20 cellular contexts compared by ENCODE assay signal in the genomic region with DNA sequence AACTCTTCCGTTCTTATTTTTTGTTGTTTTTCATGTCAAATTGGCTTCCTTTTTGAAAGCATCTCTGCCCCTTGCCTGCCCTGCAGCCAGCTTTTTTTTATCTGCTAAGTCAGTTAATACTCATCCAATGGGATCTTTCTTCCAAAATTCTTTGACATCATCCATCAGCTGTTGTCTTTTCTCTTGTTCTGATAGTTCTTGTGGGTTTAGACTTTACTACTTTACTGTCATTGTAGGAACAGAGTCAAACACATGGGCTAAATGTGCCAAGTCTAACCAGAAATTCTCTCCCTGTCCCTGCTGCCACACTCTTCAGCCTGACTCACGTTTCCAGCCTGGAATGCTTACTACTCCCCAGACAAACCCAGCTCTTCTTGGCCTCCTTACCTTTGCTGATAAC. TPM values are rescaled to one million over a fixed set of nuclear protein-coding genes. Genes with fewer than 3 reads are reported as not detected.
DNase-seq lines count a peak whose midpoint lies in the region; ATAC-seq, FAIRE-seq and TF ChIP-seq lines count a peak whose summit lies in the region.
"Had no signal": no experiment of that assay in that cellular context is flagged by ENCODE, and none has a peak within 500 bp of the region (broad histone marks: within the 10 kb centered on the region; RNA-seq: fewer than 3 reads in every experiment).

No MANE protein-coding gene starts in this region.

- H3K79me2 ChIP-seq in H1 (ENCODE audit: control insufficient read depth in 1 of 2, insufficient read depth in 2 of 2, low read length in 2 of 2), result no peaks in the 10 kb centered on the region
- H3K79me2 ChIP-seq in neural progenitor cell (ENCODE audit: low read depth), result no peaks in the 10 kb centered on the region

- no peak overlapping the region for H2AK9ac ChIP-seq in IMR-90 (replicated peaks; ENCODE audit: low read depth, low read length, poor library complexity)

- H3K23ac ChIP-seq in IMR-90 (ENCODE audit: low read depth, low read length) (no peak overlapping the region), H1 (ENCODE audit: insufficient read length) (no peak overlapping the region)

- H2BK5ac ChIP-seq in IMR-90 (ENCODE audit: low read depth, low read length, poor library complexity, severe bottlenecking), result no peak overlapping the region
- H2BK5ac ChIP-seq in H1 (ENCODE audit: low read depth, low read length), result no peak overlapping the region

- no peaks in the 10 kb centered on the region for H3K36me3 Mint-ChIP-seq in neural progenitor cell
- no peaks in the 10 kb centered on the region for H3K36me3 Mint-ChIP-seq in activated T-helper 1 cell treated with anti-CD3 and anti-CD28 coated beads, Interleukin-12 subunit alpha, Interleukin-12 subunit beta, Interleukin-2, Interleukin-4 antibody, amounts not matched to agents 30 ng/mL and 10 ng/mL and 1 ng/mL, durations not matched to agents 14 hours and 24 hours and 36 hours (ENCODE audit: low read depth)
- H3K36me3 Mint-ChIP-seq: CD14-positive monocyte had no signal

- TF ChIP-seq RAD21 in IMR-90 (IDR thresholded peaks at IDR 0.05; ENCODE audit: low read length) (no peak), H1 (IDR thresholded peaks at IDR 0.05 in 1 of 2, conservative IDR thresholded peaks at IDR 0.05 in 1 of 2; ENCODE audit: low read depth in 2 of 2, low read length in 2 of 2) (no peak)

- 0 out of 2 replicates have a peak, but pooled peaks cover 1% of the 10 kb centered on the region for H3K23me2 ChIP-seq in H1 (ENCODE audit: low read depth, low read length)

- no peak for TF ChIP-seq CTCF in IMR-90 (conservative IDR thresholded peaks at IDR 0.05; ENCODE audit: low read depth, low read length)
- TF ChIP-seq CTCF in H1 (IDR thresholded peaks at IDR 0.05; ENCODE audit: control extremely low read depth in 1 of 3, insufficient read depth in 1 of 3, low read depth in 1 of 3, low read length in 3 of 3), result no peak
- no peak for TF ChIP-seq CTCF in neural progenitor cell (IDR thresholded peaks at IDR 0.05)

- H3K9me1 ChIP-seq in IMR-90 (ENCODE audit: insufficient read depth, low read length), result no peaks in the 10 kb centered on the region

- peaks cover 6% of the 10 kb centered on the region for H3K4me1 Mint-ChIP-seq in neural progenitor cell
- no peaks in the 10 kb centered on the region for H3K4me1 Mint-ChIP-seq in activated T-helper 1 cell treated with anti-CD3 and anti-CD28 coated beads, Interleukin-12 subunit alpha, Interleukin-12 subunit beta, Interleukin-2, Interleukin-4 antibody, amounts not matched to agents 30 ng/mL and 10 ng/mL and 1 ng/mL, durations not matched to agents 14 hours and 24 hours and 36 hours (ENCODE audit: low read depth)

- H3K4me1 ChIP-seq in IMR-90 (ENCODE audit: control insufficient read depth, insufficient read depth, low read length) (0 out of 2 replicates have a peak, but pooled peaks cover 2% of the 10 kb centered on the region), H1 (replicated peaks in 1 of 4; ENCODE audit: control insufficient read depth in 3 of 4, insufficient read depth in 4 of 4, low read length in 3 of 4) (no peaks in the 10 kb centered on the region), neural progenitor cell (peaks cover 4% of the 10 kb centered on the region)

- H2AK5ac ChIP-seq in IMR-90 (ENCODE audit: low read depth, low read length) (no peak overlapping the region), H1 (ENCODE audit: low read depth, low read length) (no peak overlapping the region)

- peaks cover 2% of the 10 kb centered on the region for H3F3A ChIP-seq in neural progenitor cell (ENCODE audit: low read depth)

- CTCF ChIA-PET in IMR-90 (lab: Yijun Ruan, JAX) (interaction anchor here (0.8 to 0.9 kb wide), 2 partner anchors 11 to 19 kb away, joined by 3 to 5 read pairs; a partner anchor contains a TSS), H1 (lab: Charles Lee; ENCODE audit: partially characterized antibody) (interaction anchor here (0.7 to 4.0 kb wide), 20 partner anchors 9 to 429 kb away, joined by 3 to 23 read pairs (median 4); a partner anchor contains a TSS)

- no peak overlapping the region for H3K27ac Mint-ChIP-seq in neural progenitor cell
- H3K27ac Mint-ChIP-seq in activated T-helper 1 cell treated with anti-CD3 and anti-CD28 coated beads, Interleukin-12 subunit alpha, Interleukin-12 subunit beta, Interleukin-2, Interleukin-4 antibody, amounts not matched to agents 30 ng/mL and 10 ng/mL and 1 ng/mL, durations not matched to agents 14 hours and 24 hours and 36 hours, result no peak overlapping the region
- H3K27ac Mint-ChIP-seq: CD14-positive monocyte had no signal

- H3K27me3 Mint-ChIP-seq in neural progenitor cell (ENCODE audit: insufficient read depth, low read depth), result peaks cover 2% of the 10 kb centered on the region
- peaks cover 20% of the 10 kb centered on the region for H3K27me3 Mint-ChIP-seq in activated T-helper 1 cell treated with anti-CD3 and anti-CD28 coated beads, Interleukin-12 subunit alpha, Interleukin-12 subunit beta, Interleukin-2, Interleukin-4 antibody, amounts not matched to agents 30 ng/mL and 10 ng/mL and 1 ng/mL, durations not matched to agents 14 hours and 24 hours and 36 hours (ENCODE audit: insufficient read depth)

- H3K9me3 Mint-ChIP-seq in neural progenitor cell, result no peaks in the 10 kb centered on the region
- no peaks in the 10 kb centered on the region for H3K9me3 Mint-ChIP-seq in activated T-helper 1 cell treated with anti-CD3 and anti-CD28 coated beads, Interleukin-12 subunit alpha, Interleukin-12 subunit beta, Interleukin-2, Interleukin-4 antibody, amounts not matched to agents 30 ng/mL and 10 ng/mL and 1 ng/mL, durations not matched to agents 14 hours and 24 hours and 36 hours

- H3K27ac ChIP-seq in IMR-90 (ENCODE audit: insufficient read depth, low read length), result no peak overlapping the region
- H3K27ac ChIP-seq in H1 (ENCODE audit: low read depth, low read length), result no peak overlapping the region
- no peak overlapping the region for H3K27ac ChIP-seq in neural progenitor cell

- H3K36me3 ChIP-seq in IMR-90 (ENCODE audit: control insufficient read depth, insufficient read depth, low read length), result no peaks in the 10 kb centered on the region
- H3K36me3 ChIP-seq in H1 (ENCODE audit: control insufficient read depth in 2 of 4, insufficient read depth in 4 of 4, low read length in 3 of 4), result no peaks in the 10 kb centered on the region
- H3K36me3 ChIP-seq in neural progenitor cell, result no peaks in the 10 kb centered on the region

- H3K4me3 ChIP-seq in IMR-90 (ENCODE audit: insufficient read depth, low read depth, low read length) (no peak overlapping the region), H1 (ENCODE audit: extremely low read depth in 1 of 4, insufficient read depth in 2 of 4, low read depth in 3 of 4, low read length in 4 of 4) (no peak overlapping the region), neural progenitor cell (no peak overlapping the region)

- H3K56ac ChIP-seq in IMR-90 (ENCODE audit: extremely low read depth, insufficient read depth, low read length) (no peak overlapping the region), H1 (replicated peaks; ENCODE audit: insufficient read length, low read depth, low read length) (no peak overlapping the region)

- DNase-seq in EH (ENCODE audit: low read depth) (peak; percentile 50), IMR-90 (no peak), H1 (ENCODE audit: low read depth in 1 of 2, low spot score in 2 of 2) (no peak), neural progenitor cell (ENCODE audit: low spot score) (no peak), GF-D8 (lab: John Stamatoyannopoulos, UW) (no peak)
- DNase-seq in stimulated activated CD4-positive, alpha-beta T cell treated with anti-CD3 and anti-CD28 coated beads, Interleukin-4, amount 100 ng/mL, for 24 hours, result no peak
- no peak for DNase-seq in activated T-helper 1 cell treated with anti-CD3 and anti-CD28 coated beads, Interleukin-12 subunit alpha, Interleukin-12 subunit beta, Interleukin-2, Interleukin-4 antibody, amounts not matched to agents 30 ng/mL and 10 ng/mL and 1 ng/mL, durations not matched to agents 14 hours and 24 hours and 36 hours (ENCODE audit: low spot score)
- DNase-seq: AML-193, DMS79 treated with DMSO at 0.1 percent for 48 hours, NCI-H1417, NCI-H187 treated with DMSO at 0.1 percent for 48 hours, NCI-H2227 treated with DMSO at 0.1 percent for 48 hours, NCI-H524, NCI-H82, OCI-M1, Right ventricle myocardium superior, SW 1271 had no signal

- ATAC-seq in IMR-90 (ENCODE audit: low read depth) (peak; percentile 27; the same call in 1 of the 2 replicates), GM18870 (IDR thresholded peaks at IDR 0.05; ENCODE audit: unreplicated experiment) (no peak)
- ATAC-seq: HCT116 had no signal

- no peaks in the 10 kb centered on the region for H3K79me1 ChIP-seq in IMR-90 (ENCODE audit: low read depth in 1 of 2, low read length in 2 of 2)
- H3K79me1 ChIP-seq in H1 (ENCODE audit: low read depth, low read length), result no peaks in the 10 kb centered on the region

- WGBS in IMR-90 (ENCODE audit: extremely low coverage in 2 of 2, insufficient read length in 1 of 2), 2 experiments, result 33 to 100% methylated on average over 1 to 2 of the region's 2 CpGs
- WGBS in H1 (ENCODE audit: extremely low coverage in 1 of 2, insufficient coverage in 1 of 2, insufficient read length in 1 of 2, insufficient replicate concordance in 2 of 2, low coverage in 1 of 2, low lambda C conversion rate in 2 of 2, missing lambda C conversion rate in 1 of 2), 2 experiments, result 65 to 100% methylated on average over 1 to 2 of the region's 2 CpGs

- TF ChIP-seq POLR2A in IMR-90 (IDR thresholded peaks at IDR 0.05; ENCODE audit: low read depth, low read length) (no peak), H1 (IDR thresholded peaks at IDR 0.05; ENCODE audit: control extremely low read depth in 1 of 2, low read depth in 2 of 2, low read length in 2 of 2) (no peak)

- 0 out of 2 replicates have a peak overlapping the region, but pooled peaks have one; percentile 23 for H3K14ac ChIP-seq in IMR-90 (replicated peaks; ENCODE audit: low read depth, low read length)
- H3K14ac ChIP-seq in H1 (ENCODE audit: insufficient read length), result no peak overlapping the region

- no peak for FAIRE-seq in H1 (lab: Jason Lieb, UNC)

- H3K4me3 Mint-ChIP-seq in neural progenitor cell, result no peak overlapping the region
- H3K4me3 Mint-ChIP-seq in activated T-helper 1 cell treated with anti-CD3 and anti-CD28 coated beads, Interleukin-12 subunit alpha, Interleukin-12 subunit beta, Interleukin-2, Interleukin-4 antibody, amounts not matched to agents 30 ng/mL and 10 ng/mL and 1 ng/mL, durations not matched to agents 14 hours and 24 hours and 36 hours, result no peak overlapping the region

- no peak overlapping the region for H2BK12ac ChIP-seq in H1 (ENCODE audit: low read depth, low read length)

- no peak overlapping the region for H2BK120ac ChIP-seq in IMR-90 (ENCODE audit: low read depth, low read length)
- H2BK120ac ChIP-seq in H1 (replicated peaks; ENCODE audit: low read depth, low read length), result no peak overlapping the region

- no peak overlapping the region for H4K5ac ChIP-seq in IMR-90 (ENCODE audit: low read depth, low read length)
- H4K5ac ChIP-seq in H1 (ENCODE audit: insufficient read length, low read depth, low read length), result no peak overlapping the region

- intact Hi-C loops in IMR-90 (cut with micrococcal nuclease), result loop anchor here (5.0 kb wide), 1 partner anchor 429 kb away; no protein-coding TSS in a partner anchor
- intact Hi-C loops in activated T-helper 1 cell treated with anti-CD3 and anti-CD28 coated beads, Interleukin-12 subunit alpha, Interleukin-12 subunit beta, Interleukin-2, Interleukin-4 antibody, amounts not matched to agents 30 ng/mL and 10 ng/mL and 1 ng/mL, durations not matched to agents 14 hours and 24 hours and 36 hours (cut with micrococcal nuclease), result no loop called here

- TF ChIP-seq EP300 in H1 (IDR thresholded peaks at IDR 0.05; ENCODE audit: borderline replicate concordance in 1 of 2, low read depth in 2 of 2, low read length in 2 of 2), result no peak

- H4K91ac ChIP-seq in IMR-90 (ENCODE audit: insufficient read depth, low read depth, low read length) (no peak overlapping the region), H1 (replicated peaks; ENCODE audit: insufficient read length, low read length) (no peak overlapping the region)

- 0 out of 2 replicates have a peak overlapping the region, but pooled peaks have one; percentile 5 for H3K4ac ChIP-seq in IMR-90 (ENCODE audit: low read depth, low read length)
- H3K4ac ChIP-seq in H1 (replicated peaks; ENCODE audit: insufficient read length, low read depth, low read length), result no peak overlapping the region

- BruUV-seq in IMR-90 (replicated peaks; lab: Mats Ljungman, UMichigan), result no TSS peak

- POLR2A ChIA-PET in IMR-90 (lab: Charles Lee; ENCODE audit: unreplicated experiment), result no interaction called here
- POLR2A ChIA-PET in H1 (lab: Charles Lee; ENCODE audit: partially characterized antibody), result interaction anchor here (0.5 to 1.1 kb wide), 2 partner anchors 239 to 265 kb away, joined by 3 to 4 read pairs; a partner anchor contains a TSS

- H3K9me3 ChIP-seq in IMR-90 (ENCODE audit: control insufficient read depth, insufficient read depth, low read length), result no peaks in the 10 kb centered on the region
- H3K9me3 ChIP-seq in H1 (ENCODE audit: insufficient read depth in 2 of 2, low read depth in 1 of 2, low read length in 1 of 2), result no peaks in the 10 kb centered on the region
- H3K9me3 ChIP-seq in neural progenitor cell (ENCODE audit: low read depth), result no peaks in the 10 kb centered on the region

- no peak overlapping the region for H3K9ac ChIP-seq in IMR-90 (ENCODE audit: low read depth, low read length)
- H3K9ac ChIP-seq in H1 (replicated peaks in 1 of 4; ENCODE audit: extremely low read depth in 1 of 4, low read depth in 3 of 4, low read length in 3 of 4), result no peak overlapping the region
- H3K9ac ChIP-seq in neural progenitor cell, result no peak overlapping the region

- H3K18ac ChIP-seq in IMR-90 (ENCODE audit: low read depth, low read length) (no peak overlapping the region), H1 (ENCODE audit: extremely low read depth, low read length) (no peak overlapping the region)

- no peaks in the 10 kb centered on the region for H4K20me1 ChIP-seq in IMR-90 (ENCODE audit: insufficient read depth, low read length)
- no peaks in the 10 kb centered on the region for H4K20me1 ChIP-seq in H1 (replicated peaks in 1 of 2; ENCODE audit: control insufficient read depth in 1 of 2, insufficient read depth in 2 of 2, low read length in 2 of 2)
- no peaks in the 10 kb centered on the region for H4K20me1 ChIP-seq in neural progenitor cell (ENCODE audit: low read depth)

- H3K27me3 ChIP-seq in IMR-90 (ENCODE audit: control insufficient read depth, insufficient read depth, low read length) (peaks cover 2% of the 10 kb centered on the region; the same call in 1 of the 2 replicates), H1 (replicated peaks in 1 of 4; ENCODE audit: control insufficient read depth in 3 of 4, extremely low read depth in 1 of 4, insufficient read depth in 3 of 4, low read length in 3 of 4) (no peaks in the 10 kb centered on the region), neural progenitor cell (no peaks in the 10 kb centered on the region)

- H3K4me2 ChIP-seq in IMR-90 (ENCODE audit: low read depth, low read length), result no peak overlapping the region
- H3K4me2 ChIP-seq in H1 (ENCODE audit: insufficient read depth in 1 of 2, low read depth in 2 of 2, low read length in 2 of 2), result no peak overlapping the region
- H3K4me2 ChIP-seq in neural progenitor cell, result no peak overlapping the region

- H2AFZ ChIP-seq in IMR-90 (replicated peaks; ENCODE audit: low read length, poor library complexity), result no peak overlapping the region
- H2AFZ ChIP-seq in H1 (ENCODE audit: low read length), result 0 out of 2 replicates have a peak overlapping the region, but pooled peaks have one; percentile 30
- H2AFZ ChIP-seq in neural progenitor cell (replicated peaks), result peak overlapping the region; percentile 9

- dilution Hi-C loops in IMR-90 (cut with HindIII; ENCODE audit: low sequenced_read_pairs, unreplicated experiment), result no loop called here

- no peak overlapping the region for H2BK20ac ChIP-seq in IMR-90 (ENCODE audit: low read depth, low read length)
- no peak overlapping the region for H2BK20ac ChIP-seq in H1 (ENCODE audit: low read length)

- in situ Hi-C loops in IMR-90 (cut with MboI; ENCODE audit: low sequenced_read_pairs), result loop anchor here (10.0 kb wide), 1 partner anchor 426 kb away; a partner anchor contains a TSS

- H2BK15ac ChIP-seq in IMR-90 (ENCODE audit: low read depth, low read length) (no peak overlapping the region), H1 (ENCODE audit: low read length) (no peak overlapping the region)

- H4K8ac ChIP-seq in IMR-90 (ENCODE audit: low read depth in 2 of 2, low read length in 2 of 2) (no peak overlapping the region), H1 (ENCODE audit: extremely low read depth, insufficient read depth, low read length) (no peak overlapping the region)

RNA-seq across cellular contexts. Expression of a gene that starts 10.7 kb away (rescaled TPM):
- total RNA-seq in IMR-90 (2012; rRNA removed), result 52.5 and 56.1 TPM in 2 replicates
- 13.1 and 14.0 TPM in 2 replicates for polyA plus RNA-seq in IMR-90 (2012; rRNA removed)
- 1.9 and 3.2 TPM in 2 replicates for polyA plus RNA-seq in IMR-90 (2012; cell fraction: cytosol; rRNA removed)
- polyA plus RNA-seq in IMR-90 (2012; cell fraction: nucleus; rRNA removed; ENCODE audit: low replicate concordance), result 11.9 and 55.8 TPM in 2 replicates
- total RNA-seq in H1 (2021; fragmentation: NEBNext Ultra II Directional; extraction: Animal tissue kit (Norgen Biotek cat#: 25700)), result 38.0 and 41.0 TPM in 2 replicates
- polyA plus RNA-seq in H1 (2011; rRNA removed), result 11.6 and 13.0 TPM in 2 replicates
- polyA plus RNA-seq in H1 (2011; cell fraction: cytosol; rRNA removed), result 17.5 TPM
- polyA plus RNA-seq in H1 (2011; cell fraction: nucleus; rRNA removed), result 13.0 TPM
- polyA plus RNA-seq in H1 (2012, experiment 1 of 2), result 13.6 to 18.2 TPM (median 16.1 TPM) in 4 replicates
- polyA plus RNA-seq in H1 (2012, experiment 2 of 2), result 1.2 TPM
- 11.4 TPM for polyA plus RNA-seq in H1 (2013, experiment 1 of 2)
- 11.6 TPM for polyA plus RNA-seq in H1 (2013, experiment 2 of 2)
- polyA minus RNA-seq in H1 (2011; rRNA and poly(A)+ RNA removed), result 52.1 and 77.3 TPM in 2 replicates
- polyA minus RNA-seq in H1 (2011; cell fraction: cytosol; rRNA and poly(A)+ RNA removed), result 21.4 TPM
- polyA minus RNA-seq in H1 (2011; cell fraction: nucleus; rRNA and poly(A)+ RNA removed), result 144 TPM
- total RNA-seq in neural progenitor cell (ENCODE audit: low replicate concordance), result 49.1 and 93.1 TPM in 2 replicates
- 37.8 and 40.3 TPM in 2 replicates for total RNA-seq in activated T-helper 1 cell treated with anti-CD3 and anti-CD28 coated beads, Interleukin-12 subunit alpha, Interleukin-12 subunit beta, Interleukin-2, Interleukin-4 antibody, amounts not matched to agents 30 ng/mL and 10 ng/mL and 1 ng/mL, durations not matched to agents 14 hours and 24 hours and 36 hours
